Comparison of ENCODE assay signal across 17 cellular contexts in genomic region chr6:82045965-82046756, GRCh38.
DNase-seq lines count a peak whose midpoint lies in the region; ATAC-seq and TF ChIP-seq lines count a peak whose summit lies in the region.
"Had no signal": no experiment of that assay in that cellular context is flagged by ENCODE, and none has a peak within 500 bp of the region (broad histone marks: within the 10 kb centered on the region; RNA-seq: fewer than 3 reads in every experiment).

No MANE protein-coding gene starts in this region.

- no peaks in the 10 kb centered on the region for H3K4me1 Mint-ChIP-seq in activated T-cell treated with anti-CD3 and anti-CD28 coated beads, Interleukin-2, amount 50 U/mL, for 72 hours (ENCODE audit: low read depth)
- H3K4me1 Mint-ChIP-seq: stimulated activated naive CD8-positive, alpha-beta T cell treated with anti-CD3 and anti-CD28 coated beads, Interleukin-15, amount 100 ng/mL, for 72 hours had no signal

- no peak overlapping the region for H3K27ac Mint-ChIP-seq in activated T-cell treated with anti-CD3 and anti-CD28 coated beads, Interleukin-2, amount 50 U/mL, for 72 hours
- H3K27ac Mint-ChIP-seq: activated CD4-positive, alpha-beta memory T cell treated with anti-CD3 and anti-CD28 coated beads for 36 hours; stimulated activated naive CD8-positive, alpha-beta T cell treated with anti-CD3 and anti-CD28 coated beads, Interleukin-15, amount 100 ng/mL, for 72 hours had no signal

- peak overlapping the region; percentile 8; the same call in 1 of the 2 replicates for H2BK20ac ChIP-seq in IMR-90 (ENCODE audit: low read depth, low read length)

- no CpG with 5 or more reads among the region's 6 CpGs for WGBS in IMR-90 (ENCODE audit: extremely low coverage in 2 of 2, insufficient read length in 1 of 2), 2 experiments
- WGBS in upper lobe of left lung, 2 donors = 86 to 89% methylated on average over 6 of the region's 6 CpGs

- H3K27me3 ChIP-seq in BJ (ENCODE audit: control insufficient read depth, insufficient read depth, low read length) (no peaks in the 10 kb centered on the region), IMR-90 (ENCODE audit: control insufficient read depth, insufficient read depth, low read length) (no peaks in the 10 kb centered on the region), upper lobe of left lung (no peaks in the 10 kb centered on the region)
- H3K27me3 ChIP-seq: BLaER1, SJSA1 had no signal

- H3K4me2 ChIP-seq in IMR-90 (ENCODE audit: low read depth, low read length) = no peak overlapping the region
- H3K4me2 ChIP-seq: BLaER1 had no signal

- H3K23ac ChIP-seq in IMR-90 (ENCODE audit: low read depth, low read length) = no peak overlapping the region

- peak overlapping the region; percentile 10; the same call in 1 of the 2 replicates for H3K14ac ChIP-seq in IMR-90 (replicated peaks; ENCODE audit: low read depth, low read length)

- intact Hi-C loops in IMR-90 (cut with micrococcal nuclease) = loop anchor here (10.0 kb wide), 1 partner anchor 801 kb away; no protein-coding TSS in a partner anchor

- CTCF ChIA-PET in BJ (lab: Yijun Ruan, JAX) (interaction anchor here (0.6 to 2.5 kb wide), 3 partner anchors 11 to 720 kb away, joined by 3 to 7 read pairs (median 3); no protein-coding TSS in a partner anchor), IMR-90 (lab: Yijun Ruan, JAX) (no interaction called here)

- no peak overlapping the region for H4K91ac ChIP-seq in IMR-90 (ENCODE audit: insufficient read depth, low read depth, low read length)

- peaks cover 0 to 2% of the 10 kb centered on the region in 2 donors for H3K9me3 Mint-ChIP-seq in activated T-cell treated with anti-CD3 and anti-CD28 coated beads, Interleukin-2, amount 50 U/mL, for 72 hours
- H3K9me3 Mint-ChIP-seq: activated CD4-positive, alpha-beta memory T cell treated with anti-CD3 and anti-CD28 coated beads for 36 hours; stimulated activated naive CD8-positive, alpha-beta T cell treated with anti-CD3 and anti-CD28 coated beads, Interleukin-15, amount 100 ng/mL, for 72 hours had no signal

- peak overlapping the region in 1 of 2 experiments; percentile 68; a peak in 1 of 4 replicates for H4K8ac ChIP-seq in IMR-90 (ENCODE audit: low read depth in 2 of 2, low read length in 2 of 2)

- H2AK5ac ChIP-seq in IMR-90 (ENCODE audit: low read depth, low read length) = no peak overlapping the region

- POLR2A ChIA-PET in BJ (lab: Charles Lee) (no interaction called here), IMR-90 (lab: Charles Lee; ENCODE audit: unreplicated experiment) (no interaction called here)

- no peak overlapping the region for H3K9ac ChIP-seq in IMR-90 (ENCODE audit: low read depth, low read length)
- H3K9ac ChIP-seq: BLaER1 had no signal

- H4K20me1 ChIP-seq in IMR-90 (ENCODE audit: insufficient read depth, low read length) = no peaks in the 10 kb centered on the region
- H4K20me1 ChIP-seq: BLaER1 had no signal

- no peak overlapping the region for H3K56ac ChIP-seq in IMR-90 (ENCODE audit: extremely low read depth, insufficient read depth, low read length)

- in situ Hi-C loops in IMR-90 (cut with MboI; ENCODE audit: low sequenced_read_pairs) = loop anchor here (25.0 kb wide), 1 partner anchor 809 kb away; no protein-coding TSS in a partner anchor

- dilution Hi-C loops in IMR-90 (cut with HindIII; ENCODE audit: low sequenced_read_pairs, unreplicated experiment) = no loop called here

- DNase-seq in BJ (ENCODE audit: low read depth) = peak; percentile 84
- DNase-seq in IMR-90 = peak; percentile 87
- peak; percentile 85 for DNase-seq in choroid plexus epithelial cell (ENCODE audit: low read depth)
- DNase-seq in non-pigmented ciliary epithelial cell (ENCODE audit: low read depth) = peak; percentile 79
- DNase-seq in NCI-H1048 (lab: John Stamatoyannopoulos, UW) = no peak
- DNase-seq in upper lobe of left lung = no peak
- DNase-seq in activated T-cell treated with anti-CD3 and anti-CD28 coated beads, Interleukin-2, amount 50 U/mL, for 72 hours = no peak
- DNase-seq: activated CD4-positive, alpha-beta memory T cell treated with anti-CD3 and anti-CD28 coated beads for 36 hours; amygdala; mammary epithelial cell; NCI-H1105 treated with DMSO at 0.1 percent for 48 hours; NCI-H2227 treated with DMSO at 0.1 percent for 48 hours; stimulated activated naive CD8-positive, alpha-beta T cell treated with anti-CD3 and anti-CD28 coated beads, Interleukin-15, amount 100 ng/mL, for 72 hours had no signal

- no peak overlapping the region for H2AK9ac ChIP-seq in IMR-90 (replicated peaks; ENCODE audit: low read depth, low read length, poor library complexity)

- H3K9me3 ChIP-seq in IMR-90 (ENCODE audit: control insufficient read depth, insufficient read depth, low read length) (no peaks in the 10 kb centered on the region), upper lobe of left lung (no peaks in the 10 kb centered on the region)
- H3K9me3 ChIP-seq: BLaER1, SJSA1 had no signal

- H2BK15ac ChIP-seq in IMR-90 (ENCODE audit: low read depth, low read length) = no peak overlapping the region

- no TSS peak for BruUV-seq in IMR-90 (replicated peaks; lab: Mats Ljungman, UMichigan)

- H3K4me3 ChIP-seq in BJ (ENCODE audit: low read depth, low read length) (no peak overlapping the region), IMR-90 (ENCODE audit: insufficient read depth, low read depth, low read length) (no peak overlapping the region), choroid plexus epithelial cell (ENCODE audit: low read depth, low read length) (no peak overlapping the region), upper lobe of left lung (no peak overlapping the region)
- H3K4me3 ChIP-seq: BLaER1, SJSA1, skin epidermis had no signal

- no peak for TF ChIP-seq EP300 in upper lobe of left lung (IDR thresholded peaks at IDR 0.05)

- no peaks in the 10 kb centered on the region for H3K9me1 ChIP-seq in IMR-90 (ENCODE audit: insufficient read depth, low read length)

- no peaks in the 10 kb centered on the region for H3K79me1 ChIP-seq in IMR-90 (ENCODE audit: low read depth in 1 of 2, low read length in 2 of 2)

- no peaks in the 10 kb centered on the region for H3K36me3 Mint-ChIP-seq in activated T-cell treated with anti-CD3 and anti-CD28 coated beads, Interleukin-2, amount 50 U/mL, for 72 hours (ENCODE audit: insufficient read depth in 2 of 2)
- H3K36me3 Mint-ChIP-seq: activated CD4-positive, alpha-beta memory T cell treated with anti-CD3 and anti-CD28 coated beads for 36 hours had no signal

- H3K36me3 ChIP-seq in BJ (ENCODE audit: control insufficient read depth, insufficient read depth, low read length) (no peaks in the 10 kb centered on the region), IMR-90 (ENCODE audit: control insufficient read depth, insufficient read depth, low read length) (no peaks in the 10 kb centered on the region), upper lobe of left lung (no peaks in the 10 kb centered on the region)
- H3K36me3 ChIP-seq: BLaER1, SJSA1 had no signal

- no peak overlapping the region for H4K5ac ChIP-seq in IMR-90 (ENCODE audit: low read depth, low read length)

- no peak for TF ChIP-seq RAD21 in IMR-90 (IDR thresholded peaks at IDR 0.05; ENCODE audit: low read length)

- H2AFZ ChIP-seq in IMR-90 (replicated peaks; ENCODE audit: low read length, poor library complexity) = no peak overlapping the region

- H3K4me1 ChIP-seq in IMR-90 (ENCODE audit: control insufficient read depth, insufficient read depth, low read length) (no peaks in the 10 kb centered on the region), upper lobe of left lung (no peaks in the 10 kb centered on the region)
- H3K4me1 ChIP-seq: BLaER1, SJSA1 had no signal

- no peak overlapping the region for H2BK120ac ChIP-seq in IMR-90 (ENCODE audit: low read depth, low read length)

- H3K27ac ChIP-seq in IMR-90 (ENCODE audit: insufficient read depth, low read length) (0 out of 2 replicates have a peak overlapping the region, but pooled peaks have one; percentile 33), upper lobe of left lung (no peak overlapping the region)
- H3K27ac ChIP-seq: BLaER1, SJSA1 had no signal

- TF ChIP-seq CTCF in BJ (IDR thresholded peaks at IDR 0.05; ENCODE audit: insufficient read depth, low read depth, low read length) (no peak), IMR-90 (conservative IDR thresholded peaks at IDR 0.05; ENCODE audit: low read depth, low read length) (no peak; the same call in 1 of the 2 replicates), choroid plexus epithelial cell (conservative IDR thresholded peaks at IDR 0.05; ENCODE audit: low read depth, low read length) (peak; percentile 1), upper lobe of left lung (IDR thresholded peaks at IDR 0.05) (no peak)

- H2BK5ac ChIP-seq in IMR-90 (ENCODE audit: low read depth, low read length, poor library complexity, severe bottlenecking) = peak overlapping the region; percentile 86

- H3K27me3 Mint-ChIP-seq in activated T-cell treated with anti-CD3 and anti-CD28 coated beads, Interleukin-2, amount 50 U/mL, for 72 hours (ENCODE audit: low read depth) = no peaks in the 10 kb centered on the region
- H3K27me3 Mint-ChIP-seq: activated CD4-positive, alpha-beta memory T cell treated with anti-CD3 and anti-CD28 coated beads for 36 hours; stimulated activated naive CD8-positive, alpha-beta T cell treated with anti-CD3 and anti-CD28 coated beads, Interleukin-15, amount 100 ng/mL, for 72 hours had no signal

- TF ChIP-seq POLR2A in IMR-90 (IDR thresholded peaks at IDR 0.05; ENCODE audit: low read depth, low read length) = no peak
- TF ChIP-seq POLR2A in upper lobe of left lung (IDR thresholded peaks at IDR 0.05) = no peak

- no peak overlapping the region for H3K4ac ChIP-seq in IMR-90 (ENCODE audit: low read depth, low read length)

- peak overlapping the region; percentile 45; the same call in 1 of the 2 replicates for H3K18ac ChIP-seq in IMR-90 (ENCODE audit: low read depth, low read length)

- ATAC-seq in IMR-90 (ENCODE audit: low read depth) (peak; percentile 56), GM21619 (IDR thresholded peaks at IDR 0.05; ENCODE audit: unreplicated experiment) (no peak), upper lobe of left lung (ENCODE audit: low FRiP score in 2 of 2) (no peak)
- ATAC-seq in activated T-cell treated with anti-CD3 and anti-CD28 coated beads, Interleukin-2, amount 50 U/mL, for 72 hours (replicated peaks in 1 of 2) = no peak
- ATAC-seq: stimulated activated naive CD8-positive, alpha-beta T cell treated with anti-CD3 and anti-CD28 coated beads, Interleukin-15, amount 100 ng/mL, for 72 hours had no signal

- no peak overlapping the region for H3K4me3 Mint-ChIP-seq in activated T-cell treated with anti-CD3 and anti-CD28 coated beads, Interleukin-2, amount 50 U/mL, for 72 hours
- H3K4me3 Mint-ChIP-seq: activated CD4-positive, alpha-beta memory T cell treated with anti-CD3 and anti-CD28 coated beads for 36 hours; stimulated activated naive CD8-positive, alpha-beta T cell treated with anti-CD3 and anti-CD28 coated beads, Interleukin-15, amount 100 ng/mL, for 72 hours had no signal

TF ChIP-seq in IMR-90, 13 proteins besides CTCF, POLR2A, EP300 and RAD21 (continues in another document):
- TF ChIP-seq FOS (IDR thresholded peaks at IDR 0.05; ENCODE audit: low read depth, low read length) (peak; percentile 40; the same call in 1 of the 2 replicates), BHLHE40 (IDR thresholded peaks at IDR 0.05; ENCODE audit: low read depth, low read length) (peak; percentile 3; the same call in 1 of the 2 replicates), CEBPB (IDR thresholded peaks at IDR 0.05; ENCODE audit: low read depth, low read length) (peak; percentile 59), MAFK (IDR thresholded peaks at IDR 0.05; ENCODE audit: low read depth, low read length) (peak; percentile 55; the same call in 1 of the 2 replicates), SMC3 (IDR thresholded peaks at IDR 0.05; ENCODE audit: low read depth, low read length) (no peak)

Comparison
In these comparisons a context has a peak if more than half of its experiments do, and no peak if none do; other contexts are left out.
1. DNase-seq: peak in BJ (single experiment), IMR-90 (single experiment), choroid plexus epithelial cell (single experiment) and non-pigmented ciliary epithelial cell (single experiment); none in NCI-H1048 (single experiment), upper lobe of left lung (0 of 2) and activated T-cell treated with anti-CD3 and anti-CD28 coated beads, Interleukin-2, amount 50 U/mL, for 72 hours (0 of 2).